35 cellular contexts compared by ENCODE assay signal in the genomic region with DNA sequence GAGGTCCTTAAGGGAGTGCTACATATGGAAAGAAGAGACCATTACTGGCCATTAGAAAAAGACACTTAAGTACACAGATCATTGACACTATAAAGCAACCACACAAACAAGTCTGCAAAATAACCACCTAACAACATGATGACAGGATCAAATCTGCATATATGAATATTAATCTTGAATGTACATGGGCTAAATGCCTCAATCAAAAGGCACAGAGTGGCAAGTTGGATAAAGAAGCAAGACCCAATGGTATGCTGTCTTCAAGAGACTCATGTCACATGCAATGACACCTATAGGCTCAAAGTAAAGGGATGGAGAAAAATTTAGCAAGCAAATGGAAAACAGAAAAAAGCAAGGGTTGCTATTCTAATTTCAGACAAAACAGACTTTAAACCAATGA.
"Had no signal": no experiment of that assay in that cellular context is flagged by ENCODE, and none has a peak within 500 bp of the region (broad histone marks: within the 10 kb centered on the region; RNA-seq: fewer than 3 reads in every experiment).

No MANE protein-coding gene starts in this region.

- H3K27me3 ChIP-seq: MG63 had no signal

- DNase-seq: Kasumi-1, MG63, MM.1S, MV-4-11, NCI-H1048, NCI-H1092, NCI-H1092 treated with DMSO at 0.1 percent for 48 hours, NCI-H1105, NCI-H1105 treated with DMSO at 0.1 percent for 48 hours, NCI-H1417, NCI-H1417 treated with DMSO at 0.1 percent for 48 hours, NCI-H1436, NCI-H1436 treated with DMSO at 0.1 percent for 48 hours, NCI-H146, NCI-H1694, NCI-H1694 treated with DMSO at 0.1 percent for 48 hours, NCI-H187, NCI-H187 treated with DMSO at 0.1 percent for 48 hours, NCI-H1930, NCI-H2029, NCI-H2029 treated with DMSO at 0.1 percent for 48 hours, NCI-H2081, NCI-H2081 treated with DMSO at 0.1 percent for 48 hours, NCI-H2107, NCI-H2171, NCI-H2171 treated with DMSO at 0.1 percent for 48 hours, NCI-H2227 treated with DMSO at 0.1 percent for 48 hours, NCI-H226, NCI-H345, NCI-H446, NCI-H446 treated with DMSO at 0.1 percent for 48 hours, NCI-H510A, NCI-H510A treated with DMSO at 0.1 percent for 48 hours, NCI-H524, NCI-H524 treated with DMSO at 0.1 percent for 48 hours had no signal

- H3K4me3 ChIP-seq: MG63 had no signal

- H3K36me3 ChIP-seq: MG63 had no signal
